ENCODE assay signal across 9 cellular contexts in genomic region chr10:15370212-15370740, GRCh38. TPM values are rescaled to one million over a fixed set of nuclear protein-coding genes. Genes with fewer than 3 reads are reported as not detected.
DNase-seq lines count a peak whose midpoint lies in the region; ATAC-seq and TF ChIP-seq lines count a peak whose summit lies in the region.
"Had no signal": no experiment of that assay in that cellular context is flagged by ENCODE, and none has a peak within 500 bp of the region (broad histone marks: within the 10 kb centered on the region; RNA-seq: fewer than 3 reads in every experiment).

No MANE protein-coding gene starts in this region.

- H3K36me3 ChIP-seq in BE2C (no peaks in the 10 kb centered on the region), HEK293 (ENCODE audit: control insufficient read depth in 2 of 2, insufficient read depth in 1 of 2, low read length in 2 of 2) (no peaks in the 10 kb centered on the region), endocrine pancreas (ENCODE audit: control insufficient read depth, insufficient read depth, low read length) (no peaks in the 10 kb centered on the region), mucosa of stomach (ENCODE audit: control insufficient read depth, insufficient read depth, low read length) (no peaks in the 10 kb centered on the region), transverse colon (no peaks in the 10 kb centered on the region)
- H3K36me3 ChIP-seq: neutrophil had no signal

- DNase-seq in BE2C (peak; percentile 16), transverse colon (peak; percentile 28)

- in situ Hi-C loops in transverse colon (cut with MboI; ENCODE audit: low pct_ligation_motif_present in 1 of 4, low pct_unique_long_range_greater_than_20kb in 1 of 4, low sequenced_read_pairs in 3 of 4): loop anchor here in 2 of 4 donors (10.0 to 25.0 kb wide), 3 partner anchors 105 to 155 kb away; no protein-coding TSS in a partner anchor

- peak overlapping the region; percentile 47 for H3K4me3 ChIP-seq in BE2C (ENCODE audit: low read depth, low read length)
- peak overlapping the region; percentile 72 for H3K4me3 ChIP-seq in HEK293 (ENCODE audit: low read depth, low read length)
- H3K4me3 ChIP-seq in WI38 (ENCODE audit: low read depth, low read length): peak overlapping the region; percentile 71
- peak overlapping the region; percentile 47 for H3K4me3 ChIP-seq in endocrine pancreas (ENCODE audit: control insufficient read depth, insufficient read depth, low read length)
- H3K4me3 ChIP-seq in mucosa of stomach (ENCODE audit: low read length): peak overlapping the region; percentile 49
- peak overlapping the region; percentile 72 to 95 (median 82) for H3K4me3 ChIP-seq in transverse colon

- TF ChIP-seq CTCF in BE2C (IDR thresholded peaks at IDR 0.05; ENCODE audit: low read depth, low read length): no peak
- TF ChIP-seq CTCF in HEK293 (tag by site-specific recombination; IDR thresholded peaks at IDR 0.05): no peak
- TF ChIP-seq CTCF in WI38 (IDR thresholded peaks at IDR 0.05; ENCODE audit: low read depth, low read length): no peak
- no peak for TF ChIP-seq CTCF in transverse colon (IDR thresholded peaks at IDR 0.05)

- ATAC-seq in GM18858 (IDR thresholded peaks at IDR 0.05; ENCODE audit: unreplicated experiment) (no peak), GM21367 (IDR thresholded peaks at IDR 0.05; ENCODE audit: unreplicated experiment) (no peak)

- H3K9me3 ChIP-seq in BE2C (no peaks in the 10 kb centered on the region), HEK293 (ENCODE audit: control insufficient read depth, insufficient read depth, low read depth, low read length) (no peaks in the 10 kb centered on the region), endocrine pancreas (ENCODE audit: control insufficient read depth, low read length) (no peaks in the 10 kb centered on the region), mucosa of stomach (ENCODE audit: control insufficient read depth, low read length) (no peaks in the 10 kb centered on the region), transverse colon (no peaks in the 10 kb centered on the region)
- H3K9me3 ChIP-seq: neutrophil had no signal

- no peak for TF ChIP-seq POLR2A in transverse colon (IDR thresholded peaks at IDR 0.05)

- 0 to 3% methylated on average over 3 to 20 of the region's 45 CpGs for WGBS in transverse colon (ENCODE audit: low coverage in 1 of 2), 2 donors

- H3K27ac ChIP-seq in HEK293 (ENCODE audit: extremely low read depth, low read depth, low read length) (peak overlapping the region; percentile 79; the same call in 1 of the 2 replicates), transverse colon (peak overlapping the region; percentile 65 to 87 (median 83))
- H3K27ac ChIP-seq: neutrophil had no signal

- CTCF ChIA-PET in HEK293 (lab: Yijun Ruan, JAX): interaction anchor here (1.0 kb wide), 1 partner anchor 265 kb away, joined by 4 read pairs; no protein-coding TSS in a partner anchor

- intact Hi-C loops in transverse colon (cut with DNase I; ENCODE audit: low total_unique reads): loop anchor here (2.0 kb wide), 1 partner anchor 159 kb away; no protein-coding TSS in a partner anchor

- H3K27me3 ChIP-seq in BE2C: peaks cover 13% of the 10 kb centered on the region
- H3K27me3 ChIP-seq in endocrine pancreas (ENCODE audit: control insufficient read depth, insufficient read depth, low read length): no peaks in the 10 kb centered on the region
- H3K27me3 ChIP-seq in mucosa of stomach (ENCODE audit: control insufficient read depth, insufficient read depth, low read length): peaks cover 4% of the 10 kb centered on the region
- H3K27me3 ChIP-seq in transverse colon: no peaks in the 10 kb centered on the region

- POLR2A ChIA-PET in HEK293 (lab: Yijun Ruan, JAX): no interaction called here

- no peaks in the 10 kb centered on the region for H3K4me1 ChIP-seq in BE2C
- H3K4me1 ChIP-seq in HEK293 (ENCODE audit: control insufficient read depth, insufficient read depth, low read length): peaks cover 7% of the 10 kb centered on the region; the same call in 1 of the 2 replicates
- no peaks in the 10 kb centered on the region for H3K4me1 ChIP-seq in endocrine pancreas (ENCODE audit: control insufficient read depth, insufficient read depth, low read length)
- H3K4me1 ChIP-seq in mucosa of stomach (ENCODE audit: control insufficient read depth, insufficient read depth, low read length): no peaks in the 10 kb centered on the region
- H3K4me1 ChIP-seq in transverse colon: peaks cover 0 to 22% (median 15%) of the 10 kb centered on the region in 4 donors

- no peak for TF ChIP-seq EP300 in transverse colon (IDR thresholded peaks at IDR 0.05; ENCODE audit: low read depth)

- H3K9ac ChIP-seq in endocrine pancreas (ENCODE audit: control insufficient read depth, insufficient read depth, low read length) (peak overlapping the region; percentile 65), mucosa of stomach (ENCODE audit: low read length) (peak overlapping the region; percentile 72)

TF ChIP-seq in HEK293, 187 proteins besides CTCF, POLR2A, EP300 and RAD21 (continues in another document):
- TF ChIP-seq GLI2 (tag by site-specific recombination; IDR thresholded peaks at IDR 0.05; ENCODE audit: borderline replicate concordance, low read depth): no peak
- TF ChIP-seq PATZ1 (tag by site-specific recombination; IDR thresholded peaks at IDR 0.05): 0 out of 2 replicates have a peak, but pooled peaks have one; percentile 25
- no peak for TF ChIP-seq ZBTB6 (tag by site-specific recombination; IDR thresholded peaks at IDR 0.05)
- no peak for TF ChIP-seq ZNF138 (tag by site-specific recombination; IDR thresholded peaks at IDR 0.05; ENCODE audit: borderline replicate concordance)
- TF ChIP-seq ZNF423 (tag by site-specific recombination; IDR thresholded peaks at IDR 0.05): peak; percentile 43; the same call in 1 of the 2 replicates
- 0 out of 2 replicates have a peak, but pooled peaks have one; percentile 5 for TF ChIP-seq GLIS1 (tag by site-specific recombination; IDR thresholded peaks at IDR 0.05)
- no peak for TF ChIP-seq KLF1 (tag by site-specific recombination; IDR thresholded peaks at IDR 0.05)
- no peak for TF ChIP-seq SP2 (tag by site-specific recombination; IDR thresholded peaks at IDR 0.05)
- peak; percentile 65; the same call in 1 of the 2 replicates for TF ChIP-seq ZBTB20 (tag by site-specific recombination; IDR thresholded peaks at IDR 0.05)
- peak; percentile 46 for TF ChIP-seq ZBTB8A (tag by site-specific recombination; IDR thresholded peaks at IDR 0.05)
- TF ChIP-seq ZSCAN5A (tag by site-specific recombination; IDR thresholded peaks at IDR 0.05): no peak
- TF ChIP-seq ZNF639 (tag by site-specific recombination; IDR thresholded peaks at IDR 0.05): no peak
- 0 out of 2 replicates have a peak, but pooled peaks have one; percentile 21 for TF ChIP-seq ZSCAN30 (tag by site-specific recombination; IDR thresholded peaks at IDR 0.05)
- 0 out of 2 replicates have a peak, but pooled peaks have one; percentile 35 for TF ChIP-seq ZIC2 (tag by site-specific recombination; IDR thresholded peaks at IDR 0.05)
- TF ChIP-seq ZBTB1 (tag by site-specific recombination; IDR thresholded peaks at IDR 0.05): no peak
- no peak for TF ChIP-seq OVOL3 (tag by site-specific recombination; IDR thresholded peaks at IDR 0.05)
- peak; percentile 90 for TF ChIP-seq ZNF335 (tag by site-specific recombination; conservative IDR thresholded peaks at IDR 0.05)

RNA-seq across cellular contexts. Expression of gene FAM171A1, which starts 0.8 kb away (rescaled TPM):
- 29.0 TPM for polyA plus RNA-seq in BE2C (2012; ENCODE audit: insufficient read depth, insufficient read length, low read depth)
- total RNA-seq in transverse colon: 10 to 100 TPM; 29.2 to 42.2 (median 38.2) TPM
